ENCODE assay signal across 14 cellular contexts in the genomic region with DNA sequence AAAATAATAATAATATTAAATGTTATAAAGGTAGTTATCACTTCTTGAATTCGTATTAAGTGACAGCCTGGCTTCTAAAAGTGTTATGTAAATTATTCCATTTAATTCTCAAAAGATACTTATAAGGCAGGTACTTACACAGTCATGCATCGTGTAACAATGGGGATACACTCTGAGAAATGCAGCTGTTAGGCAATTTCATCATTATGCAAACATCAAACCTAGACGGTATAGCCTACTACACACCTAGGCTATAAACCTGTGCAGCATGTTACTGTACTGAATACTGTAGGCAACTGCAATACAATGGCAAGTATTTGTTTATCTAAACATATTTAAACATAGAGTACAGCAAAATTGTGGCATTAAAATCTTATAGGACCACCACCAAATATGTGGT. TPM values are rescaled to one million over a fixed set of nuclear protein-coding genes. Genes with fewer than 3 reads are reported as not detected.
DNase-seq lines count a peak whose midpoint lies in the region; ATAC-seq and TF ChIP-seq lines count a peak whose summit lies in the region.
"Had no signal": no experiment of that assay in that cellular context is flagged by ENCODE, and none has a peak within 500 bp of the region (broad histone marks: within the 10 kb centered on the region; RNA-seq: fewer than 3 reads in every experiment).

No MANE protein-coding gene starts in this region.

- H3K27me3 ChIP-seq in CD4-positive, alpha-beta memory T cell (ENCODE audit: insufficient read depth, low read length): no peaks in the 10 kb centered on the region
- H3K27me3 ChIP-seq in MG63: no peaks in the 10 kb centered on the region
- no peaks in the 10 kb centered on the region for H3K27me3 ChIP-seq in endocrine pancreas (ENCODE audit: control insufficient read depth, insufficient read depth, low read length)
- H3K27me3 ChIP-seq in ovary: no peaks in the 10 kb centered on the region
- H3K27me3 ChIP-seq: SJCRH30 had no signal

- H3K4me3 ChIP-seq in CD4-positive, alpha-beta memory T cell (ENCODE audit: low read length in 2 of 2): no peak overlapping the region
- H3K4me3 ChIP-seq in MG63 (peak overlapping the region; percentile 65), endocrine pancreas (ENCODE audit: control insufficient read depth, insufficient read depth, low read length) (peak overlapping the region; percentile 96), ovary (peak overlapping the region; percentile 66)
- H3K4me3 ChIP-seq: SJCRH30 had no signal

- H3K27me3 Mint-ChIP-seq in CD4-positive, alpha-beta memory T cell: no peaks in the 10 kb centered on the region
- H3K27me3 Mint-ChIP-seq: IgD-negative memory B cell had no signal

- TF ChIP-seq POLR2A in ovary (IDR thresholded peaks at IDR 0.05): no peak

- intact Hi-C loops in CD4-positive, alpha-beta memory T cell (cut with micrococcal nuclease): no loop called here
- intact Hi-C loops in ovary (cut with DNase I): no loop called here

- no peak overlapping the region for H3K27ac ChIP-seq in CD4-positive, alpha-beta memory T cell (ENCODE audit: low read depth, low read length)
- peak overlapping the region in 1 of 2 donors; percentile 60 for H3K27ac ChIP-seq in ovary
- H3K27ac ChIP-seq: SJCRH30 had no signal

- peaks cover 37% of the 10 kb centered on the region for H3K4me1 ChIP-seq in CD4-positive, alpha-beta memory T cell (ENCODE audit: insufficient read depth, low read length)
- H3K4me1 ChIP-seq in endocrine pancreas (ENCODE audit: control insufficient read depth, insufficient read depth, low read length) (no peaks in the 10 kb centered on the region), ovary (ENCODE audit: insufficient read depth) (peaks cover 5% of the 10 kb centered on the region)

- 12 to 25% (median 14%) methylated on average over 3 of the region's 3 CpGs for WGBS in ovary, 3 donors

- peak overlapping the region in 1 of 7 donors; percentile 81 for H3K27ac Mint-ChIP-seq in CD4-positive, alpha-beta memory T cell
- H3K27ac Mint-ChIP-seq: WTC11 had no signal

- POLR2A ChIA-PET in CD4-positive, alpha-beta memory T cell (lab: Charles Lee; ENCODE audit: partially characterized antibody): interaction anchor here (2.7 to 3.6 kb wide), 2 partner anchors 20 to 92 kb away, joined by 23 to 59 read pairs; a partner anchor contains a TSS

- no peak for TF ChIP-seq CTCF in ovary (IDR thresholded peaks at IDR 0.05)

- peaks cover 13 to 43% (median 33%) of the 10 kb centered on the region in 4 donors for H3K4me1 Mint-ChIP-seq in CD4-positive, alpha-beta memory T cell

- H3K4me3 Mint-ChIP-seq in CD4-positive, alpha-beta memory T cell: peak overlapping the region in 7 of 8 donors; percentile 11 to 94 (median 51)
- H3K4me3 Mint-ChIP-seq: WTC11 had no signal

- H3K36me3 Mint-ChIP-seq in CD4-positive, alpha-beta memory T cell: peaks cover 0 to 1% of the 10 kb centered on the region in 2 donors

- no peak for DNase-seq in CD4-positive, alpha-beta memory T cell
- DNase-seq in MG63 (no peak), ovary (no peak), mesenteric fat pad (ENCODE audit: low spot score) (no peak), NCI-H524 treated with DMSO at 0.1 percent for 48 hours (lab: John Stamatoyannopoulos, UW) (no peak)
- DNase-seq: activated gamma-delta T cell; effector CD8-positive, alpha-beta T cell; SJCRH30 had no signal

- H3K9ac ChIP-seq in endocrine pancreas (ENCODE audit: control insufficient read depth, insufficient read depth, low read length): no peak overlapping the region

- CTCF ChIA-PET in CD4-positive, alpha-beta memory T cell (lab: Charles Lee; ENCODE audit: partially characterized antibody): interaction anchor here (2.5 to 3.3 kb wide), 2 partner anchors 19 to 24 kb away, joined by 6 to 27 read pairs; a partner anchor contains a TSS

- H3K36me3 ChIP-seq in CD4-positive, alpha-beta memory T cell (ENCODE audit: insufficient read depth, low read length): no peaks in the 10 kb centered on the region
- H3K36me3 ChIP-seq in MG63: 0 out of 2 replicates have a peak, but pooled peaks cover 3% of the 10 kb centered on the region
- no peaks in the 10 kb centered on the region for H3K36me3 ChIP-seq in endocrine pancreas (ENCODE audit: control insufficient read depth, insufficient read depth, low read length)
- H3K36me3 ChIP-seq in ovary: no peaks in the 10 kb centered on the region
- H3K36me3 ChIP-seq: SJCRH30 had no signal

- H3K9me3 ChIP-seq in CD4-positive, alpha-beta memory T cell (ENCODE audit: control insufficient read depth in 1 of 2, low read length in 2 of 2): no peaks in the 10 kb centered on the region
- H3K9me3 ChIP-seq in MG63 (no peaks in the 10 kb centered on the region), endocrine pancreas (ENCODE audit: control insufficient read depth, low read length) (no peaks in the 10 kb centered on the region), ovary (no peaks in the 10 kb centered on the region)
- H3K9me3 ChIP-seq: SJCRH30 had no signal

- H3K9me3 Mint-ChIP-seq in CD4-positive, alpha-beta memory T cell: no peaks in the 10 kb centered on the region
- H3K9me3 Mint-ChIP-seq: IgD-negative memory B cell had no signal

- no peak for TF ChIP-seq EP300 in ovary (IDR thresholded peaks at IDR 0.05)

- ATAC-seq in GM19452 (IDR thresholded peaks at IDR 0.05; ENCODE audit: unreplicated experiment) (no peak), GM19023 (IDR thresholded peaks at IDR 0.05; ENCODE audit: unreplicated experiment) (no peak)
- ATAC-seq: WTC11 had no signal

RNA-seq across cellular contexts. Expression of a gene that starts 1.5 kb away (rescaled TPM):
- 1 to 10 TPM; 5.1 to 6.3 TPM for total RNA-seq in CD4-positive, alpha-beta memory T cell
- polyA plus RNA-seq in CD4-positive, alpha-beta memory T cell: 10 to 100 TPM in 1 of 2 donors, 1 to 10 TPM in 1; 4.3 to 15.2 TPM
- total RNA-seq in MG63 (2014; rRNA removed; shearing (Covaris generic); ENCODE audit: low replicate concordance): 40.8 and 44.7 TPM in 2 replicates
- total RNA-seq in ovary: 10 to 100 TPM in 4 of 7 donors, 1 to 10 TPM in 3; 6.4 to 20.4 (median 11.3) TPM
- 10 to 100 TPM; 23.0 to 56.2 TPM for polyA plus RNA-seq in ovary
- total RNA-seq in mesenteric fat pad: 14.5 TPM

RNA-seq across cellular contexts. Expression of a gene that starts 16.0 kb away (rescaled TPM):
- not detected for total RNA-seq in CD4-positive, alpha-beta memory T cell
- not detected for polyA plus RNA-seq in CD4-positive, alpha-beta memory T cell
- total RNA-seq in MG63 (2014; rRNA removed; shearing (Covaris generic); ENCODE audit: low replicate concordance): not detected in 2 replicates
- total RNA-seq in ovary (under 1 TPM in 1 of 7 donors, not detected in 6; 0.18 TPM), mesenteric fat pad (not detected)
- polyA plus RNA-seq in ovary: not detected
- total RNA-seq: Daoy, SJCRH30, WTC11 had no signal
- polyA plus RNA-seq: IgD-negative memory B cell had no signal

RNA-seq across cellular contexts. Expression of a gene that starts 20.5 kb away (rescaled TPM):
- 10 to 100 TPM; 24.6 to 25.6 TPM for total RNA-seq in CD4-positive, alpha-beta memory T cell
- polyA plus RNA-seq in CD4-positive, alpha-beta memory T cell: 10 to 100 TPM; 12.2 to 13.6 TPM
- 15.2 and 18.9 TPM in 2 replicates for total RNA-seq in MG63 (2014; rRNA removed; shearing (Covaris generic); ENCODE audit: low replicate concordance)
- total RNA-seq in ovary (10 to 100 TPM in 6 of 7 donors, 1 to 10 TPM in 1; 8.7 to 22.0 (median 17.4) TPM), mesenteric fat pad (18.3 TPM)
- 10 to 100 TPM; 10.6 TPM for polyA plus RNA-seq in ovary

Comparison
In these comparisons a context has a peak if more than half of its experiments do, and no peak if none do; other contexts are left out.
1. H3K4me3 ChIP-seq: peak in MG63 (single experiment), endocrine pancreas (single experiment) and ovary (single experiment); none in CD4-positive, alpha-beta memory T cell (0 of 2).